Comparison of ENCODE assay signal across 33 cellular contexts in genomic region chr12:49900371-49900770, GRCh38. TPM values are rescaled to one million over a fixed set of nuclear protein-coding genes. Genes with fewer than 3 reads are reported as not detected.
"Had no signal": no experiment of that assay in that cellular context is flagged by ENCODE, and none has a peak within 500 bp of the region (broad histone marks: within the 10 kb centered on the region; RNA-seq: fewer than 3 reads in every experiment).

No MANE protein-coding gene starts in this region.

- H3K27me3 ChIP-seq: ovary, uterus had no signal

- H3K27ac Mint-ChIP-seq: memory B cell; mesothelial cell of epicardium; naive B cell; natural killer cell treated with Interleukin-12 subunit alpha and Interleukin-12 subunit beta and Interleukin-15 and Interleukin-18, amount 100 ng/mL, for 72 hours; stimulated activated naive B cell treated with anti-CD40 and anti-IgM and Interleukin-4, amounts not matched to agents 10 μg/mL and 1 μg/mL and 100 μg/mL, for 72 hours; stimulated activated naive CD8-positive, alpha-beta T cell treated with anti-CD3 and anti-CD28 coated beads, Interleukin-15, Interleukin-2, amounts not matched to agents 100 ng/mL and 50 ng/mL, for 24 hours had no signal

- H3K4me1 ChIP-seq: psoas muscle, upper lobe of right lung, uterus had no signal

- H3K36me3 Mint-ChIP-seq: memory B cell; mesothelial cell of epicardium; naive B cell; natural killer cell treated with Interleukin-12 subunit alpha and Interleukin-12 subunit beta and Interleukin-15 and Interleukin-18, amount 100 ng/mL, for 72 hours; stimulated activated naive B cell treated with anti-CD40 and anti-IgM and Interleukin-4, amounts not matched to agents 10 μg/mL and 1 μg/mL and 100 μg/mL, for 72 hours had no signal

- H3K4me3 ChIP-seq: coronary artery, esophagus squamous epithelium, heart right ventricle, lung, mucosa of descending colon, ovary, psoas muscle, skin epidermis, spleen, suprapubic skin, transverse colon, upper lobe of right lung, uterus had no signal

- H3K36me3 ChIP-seq: esophagus squamous epithelium, heart right ventricle, ovary, spleen, suprapubic skin, transverse colon, upper lobe of right lung, uterus had no signal

- H3K9me3 Mint-ChIP-seq: memory B cell; mesothelial cell of epicardium; naive B cell; natural killer cell treated with Interleukin-12 subunit alpha and Interleukin-12 subunit beta and Interleukin-15 and Interleukin-18, amount 100 ng/mL, for 72 hours; neural crest cell; stimulated activated naive B cell treated with anti-CD40 and anti-IgM and Interleukin-4, amounts not matched to agents 10 μg/mL and 1 μg/mL and 100 μg/mL, for 72 hours; stimulated activated naive CD8-positive, alpha-beta T cell treated with anti-CD3 and anti-CD28 coated beads, Interleukin-15, Interleukin-2, amounts not matched to agents 100 ng/mL and 50 ng/mL, for 24 hours had no signal

- H3K27ac ChIP-seq: coronary artery, esophagus squamous epithelium, heart right ventricle, ovary, psoas muscle, skin epidermis, spleen, suprapubic skin, transverse colon, upper lobe of right lung, uterus had no signal

- H3K4me3 Mint-ChIP-seq: memory B cell; mesothelial cell of epicardium; naive B cell; natural killer cell treated with Interleukin-12 subunit alpha and Interleukin-12 subunit beta and Interleukin-15 and Interleukin-18, amount 100 ng/mL, for 72 hours; neural crest cell; stimulated activated naive B cell treated with anti-CD40 and anti-IgM and Interleukin-4, amounts not matched to agents 10 μg/mL and 1 μg/mL and 100 μg/mL, for 72 hours; stimulated activated naive CD8-positive, alpha-beta T cell treated with anti-CD3 and anti-CD28 coated beads, Interleukin-15, Interleukin-2, amounts not matched to agents 100 ng/mL and 50 ng/mL, for 24 hours had no signal

- H3K9me3 ChIP-seq: esophagus squamous epithelium, heart right ventricle, mucosa of descending colon, ovary, psoas muscle, spleen, suprapubic skin, transverse colon, upper lobe of right lung, uterus had no signal

- ATAC-seq: heart right ventricle; left lobe of liver; mucosa of descending colon; natural killer cell treated with Interleukin-12 subunit alpha and Interleukin-12 subunit beta and Interleukin-15 and Interleukin-18, amount 100 ng/mL, for 72 hours; psoas muscle; right cardiac atrium; stimulated activated naive B cell treated with anti-CD40 and anti-IgM and Interleukin-4, amounts not matched to agents 10 μg/mL and 1 μg/mL and 100 μg/mL, for 72 hours; upper lobe of right lung had no signal

- DNase-seq: dermis blood vessel endothelial cell; effector memory CD4-positive, alpha-beta T cell; erythroblast; esophagus squamous epithelium; foreskin melanocyte; glutamatergic neuron; heart right ventricle; hippocampal formation; islet precursor cell; mucosa of descending colon; naive B cell; nucleus accumbens; spleen; stimulated activated CD4-positive, alpha-beta T cell treated with anti-CD3 and anti-CD28 coated beads, Interleukin-4, amount 100 ng/mL, for 4 hours; stimulated activated naive B cell treated with anti-CD40 and anti-IgM and Interleukin-4, amounts not matched to agents 10 μg/mL and 1 μg/mL and 100 μg/mL, for 72 hours; transverse colon; upper lobe of right lung; uterus had no signal

RNA-seq across cellular contexts. Expression of gene FAIM2, which starts 3.3 kb away (rescaled TPM):
- total RNA-seq: dermis blood vessel endothelial cell, left lobe of liver, renal cortical epithelial cell had no signal

RNA-seq across cellular contexts. Expression of gene AQP2, which starts 50.2 kb away (rescaled TPM):
- total RNA-seq: dermis blood vessel endothelial cell; esophagus squamous epithelium; heart right ventricle; left lobe of liver; liver; lung; mesothelial cell of epicardium; mucosa of descending colon; natural killer cell treated with Interleukin-12 subunit alpha and Interleukin-12 subunit beta and Interleukin-15 and Interleukin-18, amount 100 ng/mL, for 72 hours; neural crest cell; psoas muscle; spleen; transverse colon; upper lobe of right lung; uterus had no signal
- polyA plus RNA-seq: liver, lung, psoas muscle, spleen had no signal
